Comparison of ENCODE assay signal across 22 cellular contexts in the genomic region with DNA sequence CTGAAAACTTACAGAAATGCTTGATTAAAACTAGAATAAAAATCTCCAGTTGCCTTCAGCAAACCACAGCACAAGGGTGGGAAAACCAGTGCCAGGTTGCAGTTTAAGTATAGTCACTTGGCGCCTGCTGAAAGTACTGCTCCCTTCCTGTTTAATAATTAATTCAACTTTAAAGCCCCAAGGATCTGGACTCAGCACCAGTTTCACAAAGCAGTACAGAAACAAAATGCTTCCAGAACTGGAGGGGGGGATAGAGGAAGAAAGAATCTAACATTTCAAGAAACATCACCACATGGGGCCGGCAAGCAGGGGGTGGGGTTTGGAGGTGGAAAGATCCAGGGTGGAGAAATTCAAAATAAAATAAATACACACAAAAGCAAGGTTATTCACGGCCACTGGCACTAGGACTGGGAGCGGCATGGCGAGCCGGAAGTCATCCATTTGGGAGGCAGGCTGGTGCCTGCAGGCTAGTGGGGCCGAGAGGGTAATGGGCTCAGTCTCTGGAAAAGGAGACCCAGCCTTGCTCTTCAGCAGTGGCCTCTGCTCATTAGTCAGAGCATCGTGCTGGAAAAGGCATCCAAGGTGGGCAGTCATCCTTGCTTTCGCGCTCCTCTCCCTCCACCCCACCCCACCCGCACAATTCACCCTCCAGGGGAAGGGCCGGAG.
A peak's percentile ranks its signal among the peaks of the same experiment; 100 is the strongest.
DNase-seq lines count a peak whose midpoint lies in the region; ATAC-seq and TF ChIP-seq lines count a peak whose summit lies in the region.
"Had no signal": no experiment of that assay in that cellular context is flagged by ENCODE, and none has a peak within 500 bp of the region (broad histone marks: within the 10 kb centered on the region; RNA-seq: fewer than 3 reads in every experiment).

No MANE protein-coding gene starts in this region.

- ATAC-seq in natural killer cell = no peak
- ATAC-seq: activated CD4-positive, alpha-beta T cell treated with anti-CD3 and anti-CD28 coated beads for 36 hours; naive thymus-derived CD8-positive, alpha-beta T cell; stimulated activated naive CD8-positive, alpha-beta T cell treated with anti-CD3 and anti-CD28 coated beads, Interleukin-15, Interleukin-2, amounts not matched to agents 100 U/mL and 50 U/mL, for 24 hours had no signal

- intact Hi-C loops in natural killer cell (cut with micrococcal nuclease) = no loop called here

- no peak for TF ChIP-seq POLR2A in erythroblast (IDR thresholded peaks at IDR 0.05; ENCODE audit: low read length)

- TF ChIP-seq CTCF in kidney epithelial cell (IDR thresholded peaks at IDR 0.05; ENCODE audit: insufficient read depth, low read length, poor library complexity, severe bottlenecking) (no peak), natural killer cell (IDR thresholded peaks at IDR 0.05) (no peak)

- H3K27ac Mint-ChIP-seq in natural killer cell = no peak overlapping the region
- H3K27ac Mint-ChIP-seq: activated CD4-positive, alpha-beta T cell treated with anti-CD3 and anti-CD28 coated beads for 36 hours; endodermal cell; naive thymus-derived CD8-positive, alpha-beta T cell had no signal

- H3K4me1 Mint-ChIP-seq in natural killer cell = no peaks in the 10 kb centered on the region

- H3K27me3 Mint-ChIP-seq in natural killer cell (ENCODE audit: low read depth in 2 of 2) = peaks cover 2 to 5% of the 10 kb centered on the region in 2 donors

- no peaks in the 10 kb centered on the region for H3K36me3 Mint-ChIP-seq in natural killer cell
- H3K36me3 Mint-ChIP-seq: naive thymus-derived CD8-positive, alpha-beta T cell had no signal

- no peak overlapping the region for H3K4me3 Mint-ChIP-seq in natural killer cell
- H3K4me3 Mint-ChIP-seq: activated CD4-positive, alpha-beta T cell treated with anti-CD3 and anti-CD28 coated beads for 36 hours; endodermal cell; naive thymus-derived CD8-positive, alpha-beta T cell had no signal

- no peaks in the 10 kb centered on the region for H3K36me3 ChIP-seq in kidney epithelial cell (ENCODE audit: control insufficient read depth, insufficient read depth, low read length)
- H3K36me3 ChIP-seq: adrenal gland, lower lobe of right lung had no signal

- no peaks in the 10 kb centered on the region for H3K9me3 Mint-ChIP-seq in natural killer cell
- H3K9me3 Mint-ChIP-seq: endodermal cell; naive thymus-derived CD8-positive, alpha-beta T cell had no signal

- H3K4me3 ChIP-seq in kidney epithelial cell (ENCODE audit: low read depth, low read length) = peak overlapping the region; percentile 20
- H3K4me3 ChIP-seq: adrenal gland, GM23248, lower lobe of right lung had no signal

- DNase-seq in Caki2 (ENCODE audit: low read depth) = peak; percentile 85
- peak; percentile 15 for DNase-seq in astrocyte of the hippocampus (ENCODE audit: low read depth, low spot score)
- DNase-seq in kidney epithelial cell (ENCODE audit: low read depth) = no peak
- DNase-seq in renal cortical epithelial cell (ENCODE audit: low read depth) = peak; percentile 92
- DNase-seq in natural killer cell = no peak
- no peak for DNase-seq in islet precursor cell
- DNase-seq in activated naive CD4-positive, alpha-beta T cell treated with Interleukin-2 at 50 U/mL for 16 hours = no peak
- DNase-seq in erythroblast (lab: John Stamatoyannopoulos, UW) = no peak
- DNase-seq: activated CD4-positive, alpha-beta T cell treated with anti-CD3 and anti-CD28 coated beads for 36 hours; activated effector memory CD4-positive, alpha-beta T cell treated with Interleukin-2 at 50 U/mL for 16 hours; adrenal gland; central memory CD4-positive, alpha-beta T cell; endodermal cell; GF-D8; GM23248; KG1; lower lobe of right lung; naive thymus-derived CD8-positive, alpha-beta T cell; NCI-H1048; NCI-H2171; stimulated activated naive CD8-positive, alpha-beta T cell treated with anti-CD3 and anti-CD28 coated beads, Interleukin-15, Interleukin-2, amounts not matched to agents 100 U/mL and 50 U/mL, for 24 hours; T1000 had no signal

- in situ Hi-C loops in Caki2 (cut with HindIII; ENCODE audit: low pct_unique_long_range_greater_than_20kb, low sequenced_read_pairs) = no loop called here

- H3K27me3 ChIP-seq in kidney epithelial cell (ENCODE audit: control insufficient read depth, insufficient read depth, low read length) = no peaks in the 10 kb centered on the region
- H3K27me3 ChIP-seq: adrenal gland had no signal

Comparison
In these comparisons a context has a peak if more than half of its experiments do, and no peak if none do; other contexts are left out.
1. DNase-seq: peak in Caki2 (single experiment), astrocyte of the hippocampus (single experiment) and renal cortical epithelial cell (single experiment); none in kidney epithelial cell (single experiment), natural killer cell (single experiment), islet precursor cell (single experiment), activated naive CD4-positive, alpha-beta T cell treated with Interleukin-2 at 50 U/mL for 16 hours (single experiment) and erythroblast (0 of 2).